1 cellular context compared by ENCODE assay signal in the genomic region with DNA sequence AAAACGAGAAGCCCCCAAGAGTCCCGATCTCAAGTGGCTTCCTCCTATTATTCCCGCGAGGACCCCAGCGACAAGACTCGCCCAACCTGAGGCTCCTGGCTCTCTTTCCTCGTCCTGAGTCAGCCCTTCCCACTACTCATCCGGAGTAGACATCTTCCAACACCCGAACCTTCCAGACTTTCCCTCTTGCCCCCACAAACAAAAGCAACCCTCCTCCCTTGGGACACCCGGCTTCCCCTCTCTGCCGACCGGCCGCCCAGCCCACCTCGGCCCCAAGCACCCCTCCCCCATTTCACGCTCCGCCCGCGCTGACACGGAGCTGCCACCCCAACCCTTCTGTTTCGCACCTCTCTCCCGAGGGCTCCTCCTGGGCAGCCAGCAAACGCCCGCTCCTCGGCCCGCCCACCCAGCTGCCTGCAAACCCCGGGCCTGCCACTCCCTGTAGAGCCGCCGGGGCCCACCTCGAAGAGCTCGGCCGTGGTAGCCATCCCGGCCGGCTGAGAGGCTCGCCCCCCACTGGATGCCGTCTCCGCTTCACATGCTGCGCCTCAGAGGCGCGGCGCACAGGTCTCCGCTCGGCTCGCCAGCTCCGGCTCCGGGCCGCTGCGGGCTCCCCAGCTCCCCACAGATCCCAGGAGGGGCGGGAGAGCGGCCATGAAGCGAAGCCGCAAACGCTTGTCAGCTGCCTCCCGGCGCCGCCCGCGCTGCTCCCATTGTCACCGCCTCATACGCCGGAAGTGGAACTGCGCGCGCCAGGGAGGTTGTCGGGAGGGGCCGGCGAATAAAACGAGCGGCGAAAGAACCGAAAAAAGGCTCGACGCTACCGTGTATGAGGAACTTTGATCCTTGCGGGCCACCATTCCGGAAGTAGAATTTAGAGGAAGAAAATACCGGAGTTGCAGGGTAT.
TF ChIP-seq lines count a peak whose summit lies in the region.

A gene with protein sequence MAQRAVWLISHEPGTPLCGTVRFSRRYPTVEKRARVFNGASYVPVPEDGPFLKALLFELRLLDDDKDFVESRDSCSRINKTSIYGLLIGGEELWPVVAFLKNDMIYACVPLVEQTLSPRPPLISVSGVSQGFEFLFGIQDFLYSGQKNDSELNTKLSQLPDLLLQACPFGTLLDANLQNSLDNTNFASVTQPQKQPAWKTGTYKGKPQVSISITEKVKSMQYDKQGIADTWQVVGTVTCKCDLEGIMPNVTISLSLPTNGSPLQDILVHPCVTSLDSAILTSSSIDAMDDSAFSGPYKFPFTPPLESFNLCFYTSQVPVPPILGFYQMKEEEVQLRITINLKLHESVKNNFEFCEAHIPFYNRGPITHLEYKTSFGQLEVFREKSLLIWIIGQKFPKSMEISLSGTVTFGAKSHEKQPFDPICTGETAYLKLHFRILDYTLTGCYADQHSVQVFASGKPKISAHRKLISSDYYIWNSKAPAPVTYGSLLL (plus strand): TSS at position 811 of the 907 bp plus-strand sequence. CDS start 344 bp downstream, outside the sequence.
A gene with protein sequence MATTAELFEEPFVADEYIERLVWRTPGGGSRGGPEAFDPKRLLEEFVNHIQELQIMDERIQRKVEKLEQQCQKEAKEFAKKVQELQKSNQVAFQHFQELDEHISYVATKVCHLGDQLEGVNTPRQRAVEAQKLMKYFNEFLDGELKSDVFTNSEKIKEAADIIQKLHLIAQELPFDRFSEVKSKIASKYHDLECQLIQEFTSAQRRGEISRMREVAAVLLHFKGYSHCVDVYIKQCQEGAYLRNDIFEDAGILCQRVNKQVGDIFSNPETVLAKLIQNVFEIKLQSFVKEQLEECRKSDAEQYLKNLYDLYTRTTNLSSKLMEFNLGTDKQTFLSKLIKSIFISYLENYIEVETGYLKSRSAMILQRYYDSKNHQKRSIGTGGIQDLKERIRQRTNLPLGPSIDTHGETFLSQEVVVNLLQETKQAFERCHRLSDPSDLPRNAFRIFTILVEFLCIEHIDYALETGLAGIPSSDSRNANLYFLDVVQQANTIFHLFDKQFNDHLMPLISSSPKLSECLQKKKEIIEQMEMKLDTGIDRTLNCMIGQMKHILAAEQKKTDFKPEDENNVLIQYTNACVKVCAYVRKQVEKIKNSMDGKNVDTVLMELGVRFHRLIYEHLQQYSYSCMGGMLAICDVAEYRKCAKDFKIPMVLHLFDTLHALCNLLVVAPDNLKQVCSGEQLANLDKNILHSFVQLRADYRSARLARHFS (minus strand): TSS at position 745 of the 907 bp plus-strand sequence. CDS start 257 bp downstream, at position 488.

TF ChIP-seq in HepG2, 621 proteins besides CTCF, POLR2A, EP300 and RAD21 (continued from another document and continues in another):
- TF ChIP-seq, protein P1, sequence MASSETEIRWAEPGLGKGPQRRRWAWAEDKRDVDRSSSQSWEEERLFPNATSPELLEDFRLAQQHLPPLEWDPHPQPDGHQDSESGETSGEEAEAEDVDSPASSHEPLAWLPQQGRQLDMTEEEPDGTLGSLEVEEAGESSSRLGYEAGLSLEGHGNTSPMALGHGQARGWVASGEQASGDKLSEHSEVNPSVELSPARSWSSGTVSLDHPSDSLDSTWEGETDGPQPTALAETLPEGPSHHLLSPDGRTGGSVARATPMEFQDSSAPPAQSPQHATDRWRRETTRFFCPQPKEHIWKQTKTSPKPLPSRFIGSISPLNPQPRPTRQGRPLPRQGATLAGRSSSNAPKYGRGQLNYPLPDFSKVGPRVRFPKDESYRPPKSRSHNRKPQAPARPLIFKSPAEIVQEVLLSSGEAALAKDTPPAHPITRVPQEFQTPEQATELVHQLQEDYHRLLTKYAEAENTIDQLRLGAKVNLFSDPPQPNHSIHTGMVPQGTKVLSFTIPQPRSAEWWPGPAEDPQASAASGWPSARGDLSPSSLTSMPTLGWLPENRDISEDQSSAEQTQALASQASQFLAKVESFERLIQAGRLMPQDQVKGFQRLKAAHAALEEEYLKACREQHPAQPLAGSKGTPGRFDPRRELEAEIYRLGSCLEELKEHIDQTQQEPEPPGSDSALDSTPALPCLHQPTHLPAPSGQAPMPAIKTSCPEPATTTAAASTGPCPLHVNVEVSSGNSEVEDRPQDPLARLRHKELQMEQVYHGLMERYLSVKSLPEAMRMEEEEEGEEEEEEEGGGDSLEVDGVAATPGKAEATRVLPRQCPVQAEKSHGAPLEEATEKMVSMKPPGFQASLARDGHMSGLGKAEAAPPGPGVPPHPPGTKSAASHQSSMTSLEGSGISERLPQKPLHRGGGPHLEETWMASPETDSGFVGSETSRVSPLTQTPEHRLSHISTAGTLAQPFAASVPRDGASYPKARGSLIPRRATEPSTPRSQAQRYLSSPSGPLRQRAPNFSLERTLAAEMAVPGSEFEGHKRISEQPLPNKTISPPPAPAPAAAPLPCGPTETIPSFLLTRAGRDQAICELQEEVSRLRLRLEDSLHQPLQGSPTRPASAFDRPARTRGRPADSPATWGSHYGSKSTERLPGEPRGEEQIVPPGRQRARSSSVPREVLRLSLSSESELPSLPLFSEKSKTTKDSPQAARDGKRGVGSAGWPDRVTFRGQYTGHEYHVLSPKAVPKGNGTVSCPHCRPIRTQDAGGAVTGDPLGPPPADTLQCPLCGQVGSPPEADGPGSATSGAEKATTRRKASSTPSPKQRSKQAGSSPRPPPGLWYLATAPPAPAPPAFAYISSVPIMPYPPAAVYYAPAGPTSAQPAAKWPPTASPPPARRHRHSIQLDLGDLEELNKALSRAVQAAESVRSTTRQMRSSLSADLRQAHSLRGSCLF (CRISPR knock-in tag; IDR thresholded peaks at IDR 0.05; ENCODE audit: borderline replicate concordance) = no peak
- TF ChIP-seq FOSL1 (CRISPR knock-in tag; IDR thresholded peaks at IDR 0.05; ENCODE audit: borderline replicate concordance) (no peak), ZBTB21 (CRISPR knock-in tag; IDR thresholded peaks at IDR 0.05) (no peak; the same call in 1 of the 2 replicates), ZNF383 (CRISPR knock-in tag; IDR thresholded peaks at IDR 0.05; ENCODE audit: borderline replicate concordance) (no peak), MIER2 (CRISPR knock-in tag; IDR thresholded peaks at IDR 0.05) (no peak), TARDBP (CRISPR knock-in tag; IDR thresholded peaks at IDR 0.05) (peak; percentile 40; the same call in 1 of the 2 replicates), RBM39 (IDR thresholded peaks at IDR 0.05; ENCODE audit: low read depth, low read length, poor library complexity, severe bottlenecking) (peak; percentile 82), FOXA3 (CRISPR knock-in tag; IDR thresholded peaks at IDR 0.05) (no peak), ZNF883 (CRISPR knock-in tag; IDR thresholded peaks at IDR 0.05; ENCODE audit: not compliant biosample characterization) (peak; percentile 87), ZFP37 (CRISPR knock-in tag; IDR thresholded peaks at IDR 0.05; ENCODE audit: borderline replicate concordance) (peak; percentile 37; the same call in 1 of the 2 replicates), MAFF (IDR thresholded peaks at IDR 0.05; ENCODE audit: low read depth, low read length) (no peak), CHD4 (IDR thresholded peaks at IDR 0.05; ENCODE audit: borderline replicate concordance, low read length) (no peak), ZMYM2 (CRISPR knock-in tag; IDR thresholded peaks at IDR 0.05) (no peak), ZNF253 (CRISPR knock-in tag; IDR thresholded peaks at IDR 0.05; ENCODE audit: borderline replicate concordance) (no peak), ZNF547 (CRISPR knock-in tag; IDR thresholded peaks at IDR 0.05) (peak; percentile 81; the same call in 1 of the 2 replicates), CENPX (CRISPR knock-in tag; IDR thresholded peaks at IDR 0.05) (no peak), U2AF2 (IDR thresholded peaks at IDR 0.05; ENCODE audit: low read depth, low read length) (no peak)
- TF ChIP-seq, protein P2, sequence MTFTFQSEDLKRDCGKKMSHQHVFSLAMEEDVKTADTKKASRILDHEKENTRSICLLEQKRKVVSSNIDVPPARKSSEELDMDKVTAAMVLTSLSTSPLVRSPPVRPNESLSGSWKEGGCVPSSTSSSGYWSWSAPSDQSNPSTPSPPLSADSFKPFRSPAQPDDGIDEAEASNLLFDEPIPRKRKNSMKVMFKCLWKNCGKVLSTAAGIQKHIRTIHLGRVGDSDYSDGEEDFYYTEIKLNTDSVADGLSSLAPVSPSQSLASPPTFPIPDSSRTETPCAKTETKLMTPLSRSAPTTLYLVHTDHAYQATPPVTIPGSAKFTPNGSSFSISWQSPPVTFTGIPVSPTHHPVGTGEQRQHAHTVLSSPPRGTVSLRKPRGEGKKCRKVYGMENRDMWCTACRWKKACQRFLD (CRISPR knock-in tag; IDR thresholded peaks at IDR 0.05; ENCODE audit: borderline replicate concordance) = no peak; the same call in 1 of the 2 replicates
- TF ChIP-seq, protein P3, sequence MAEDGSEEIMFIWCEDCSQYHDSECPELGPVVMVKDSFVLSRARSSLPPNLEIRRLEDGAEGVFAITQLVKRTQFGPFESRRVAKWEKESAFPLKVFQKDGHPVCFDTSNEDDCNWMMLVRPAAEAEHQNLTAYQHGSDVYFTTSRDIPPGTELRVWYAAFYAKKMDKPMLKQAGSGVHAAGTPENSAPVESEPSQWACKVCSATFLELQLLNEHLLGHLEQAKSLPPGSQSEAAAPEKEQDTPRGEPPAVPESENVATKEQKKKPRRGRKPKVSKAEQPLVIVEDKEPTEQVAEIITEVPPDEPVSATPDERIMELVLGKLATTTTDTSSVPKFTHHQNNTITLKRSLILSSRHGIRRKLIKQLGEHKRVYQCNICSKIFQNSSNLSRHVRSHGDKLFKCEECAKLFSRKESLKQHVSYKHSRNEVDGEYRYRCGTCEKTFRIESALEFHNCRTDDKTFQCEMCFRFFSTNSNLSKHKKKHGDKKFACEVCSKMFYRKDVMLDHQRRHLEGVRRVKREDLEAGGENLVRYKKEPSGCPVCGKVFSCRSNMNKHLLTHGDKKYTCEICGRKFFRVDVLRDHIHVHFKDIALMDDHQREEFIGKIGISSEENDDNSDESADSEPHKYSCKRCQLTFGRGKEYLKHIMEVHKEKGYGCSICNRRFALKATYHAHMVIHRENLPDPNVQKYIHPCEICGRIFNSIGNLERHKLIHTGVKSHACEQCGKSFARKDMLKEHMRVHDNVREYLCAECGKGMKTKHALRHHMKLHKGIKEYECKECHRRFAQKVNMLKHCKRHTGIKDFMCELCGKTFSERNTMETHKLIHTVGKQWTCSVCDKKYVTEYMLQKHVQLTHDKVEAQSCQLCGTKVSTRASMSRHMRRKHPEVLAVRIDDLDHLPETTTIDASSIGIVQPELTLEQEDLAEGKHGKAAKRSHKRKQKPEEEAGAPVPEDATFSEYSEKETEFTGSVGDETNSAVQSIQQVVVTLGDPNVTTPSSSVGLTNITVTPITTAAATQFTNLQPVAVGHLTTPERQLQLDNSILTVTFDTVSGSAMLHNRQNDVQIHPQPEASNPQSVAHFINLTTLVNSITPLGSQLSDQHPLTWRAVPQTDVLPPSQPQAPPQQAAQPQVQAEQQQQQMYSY (CRISPR knock-in tag; IDR thresholded peaks at IDR 0.05) = peak; percentile 89
- TF ChIP-seq, protein P4, sequence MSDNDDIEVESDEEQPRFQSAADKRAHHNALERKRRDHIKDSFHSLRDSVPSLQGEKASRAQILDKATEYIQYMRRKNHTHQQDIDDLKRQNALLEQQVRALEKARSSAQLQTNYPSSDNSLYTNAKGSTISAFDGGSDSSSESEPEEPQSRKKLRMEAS (IDR thresholded peaks at IDR 0.05) = peak; percentile 80
- TF ChIP-seq, protein P5, sequence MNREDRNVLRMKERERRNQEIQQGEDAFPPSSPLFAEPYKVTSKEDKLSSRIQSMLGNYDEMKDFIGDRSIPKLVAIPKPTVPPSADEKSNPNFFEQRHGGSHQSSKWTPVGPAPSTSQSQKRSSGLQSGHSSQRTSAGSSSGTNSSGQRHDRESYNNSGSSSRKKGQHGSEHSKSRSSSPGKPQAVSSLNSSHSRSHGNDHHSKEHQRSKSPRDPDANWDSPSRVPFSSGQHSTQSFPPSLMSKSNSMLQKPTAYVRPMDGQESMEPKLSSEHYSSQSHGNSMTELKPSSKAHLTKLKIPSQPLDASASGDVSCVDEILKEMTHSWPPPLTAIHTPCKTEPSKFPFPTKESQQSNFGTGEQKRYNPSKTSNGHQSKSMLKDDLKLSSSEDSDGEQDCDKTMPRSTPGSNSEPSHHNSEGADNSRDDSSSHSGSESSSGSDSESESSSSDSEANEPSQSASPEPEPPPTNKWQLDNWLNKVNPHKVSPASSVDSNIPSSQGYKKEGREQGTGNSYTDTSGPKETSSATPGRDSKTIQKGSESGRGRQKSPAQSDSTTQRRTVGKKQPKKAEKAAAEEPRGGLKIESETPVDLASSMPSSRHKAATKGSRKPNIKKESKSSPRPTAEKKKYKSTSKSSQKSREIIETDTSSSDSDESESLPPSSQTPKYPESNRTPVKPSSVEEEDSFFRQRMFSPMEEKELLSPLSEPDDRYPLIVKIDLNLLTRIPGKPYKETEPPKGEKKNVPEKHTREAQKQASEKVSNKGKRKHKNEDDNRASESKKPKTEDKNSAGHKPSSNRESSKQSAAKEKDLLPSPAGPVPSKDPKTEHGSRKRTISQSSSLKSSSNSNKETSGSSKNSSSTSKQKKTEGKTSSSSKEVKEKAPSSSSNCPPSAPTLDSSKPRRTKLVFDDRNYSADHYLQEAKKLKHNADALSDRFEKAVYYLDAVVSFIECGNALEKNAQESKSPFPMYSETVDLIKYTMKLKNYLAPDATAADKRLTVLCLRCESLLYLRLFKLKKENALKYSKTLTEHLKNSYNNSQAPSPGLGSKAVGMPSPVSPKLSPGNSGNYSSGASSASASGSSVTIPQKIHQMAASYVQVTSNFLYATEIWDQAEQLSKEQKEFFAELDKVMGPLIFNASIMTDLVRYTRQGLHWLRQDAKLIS (CRISPR knock-in tag; IDR thresholded peaks at IDR 0.05) = no peak
- TF ChIP-seq, protein P6, sequence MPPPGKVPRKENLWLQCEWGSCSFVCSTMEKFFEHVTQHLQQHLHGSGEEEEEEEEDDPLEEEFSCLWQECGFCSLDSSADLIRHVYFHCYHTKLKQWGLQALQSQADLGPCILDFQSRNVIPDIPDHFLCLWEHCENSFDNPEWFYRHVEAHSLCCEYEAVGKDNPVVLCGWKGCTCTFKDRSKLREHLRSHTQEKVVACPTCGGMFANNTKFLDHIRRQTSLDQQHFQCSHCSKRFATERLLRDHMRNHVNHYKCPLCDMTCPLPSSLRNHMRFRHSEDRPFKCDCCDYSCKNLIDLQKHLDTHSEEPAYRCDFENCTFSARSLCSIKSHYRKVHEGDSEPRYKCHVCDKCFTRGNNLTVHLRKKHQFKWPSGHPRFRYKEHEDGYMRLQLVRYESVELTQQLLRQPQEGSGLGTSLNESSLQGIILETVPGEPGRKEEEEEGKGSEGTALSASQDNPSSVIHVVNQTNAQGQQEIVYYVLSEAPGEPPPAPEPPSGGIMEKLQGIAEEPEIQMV (CRISPR knock-in tag; IDR thresholded peaks at IDR 0.05; ENCODE audit: low read depth) = no peak; the same call in 1 of the 2 replicates
- TF ChIP-seq, protein P7, sequence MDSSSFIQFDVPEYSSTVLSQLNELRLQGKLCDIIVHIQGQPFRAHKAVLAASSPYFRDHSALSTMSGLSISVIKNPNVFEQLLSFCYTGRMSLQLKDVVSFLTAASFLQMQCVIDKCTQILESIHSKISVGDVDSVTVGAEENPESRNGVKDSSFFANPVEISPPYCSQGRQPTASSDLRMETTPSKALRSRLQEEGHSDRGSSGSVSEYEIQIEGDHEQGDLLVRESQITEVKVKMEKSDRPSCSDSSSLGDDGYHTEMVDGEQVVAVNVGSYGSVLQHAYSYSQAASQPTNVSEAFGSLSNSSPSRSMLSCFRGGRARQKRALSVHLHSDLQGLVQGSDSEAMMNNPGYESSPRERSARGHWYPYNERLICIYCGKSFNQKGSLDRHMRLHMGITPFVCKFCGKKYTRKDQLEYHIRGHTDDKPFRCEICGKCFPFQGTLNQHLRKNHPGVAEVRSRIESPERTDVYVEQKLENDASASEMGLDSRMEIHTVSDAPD (CRISPR knock-in tag; IDR thresholded peaks at IDR 0.05) = no peak
- TF ChIP-seq, protein P8, sequence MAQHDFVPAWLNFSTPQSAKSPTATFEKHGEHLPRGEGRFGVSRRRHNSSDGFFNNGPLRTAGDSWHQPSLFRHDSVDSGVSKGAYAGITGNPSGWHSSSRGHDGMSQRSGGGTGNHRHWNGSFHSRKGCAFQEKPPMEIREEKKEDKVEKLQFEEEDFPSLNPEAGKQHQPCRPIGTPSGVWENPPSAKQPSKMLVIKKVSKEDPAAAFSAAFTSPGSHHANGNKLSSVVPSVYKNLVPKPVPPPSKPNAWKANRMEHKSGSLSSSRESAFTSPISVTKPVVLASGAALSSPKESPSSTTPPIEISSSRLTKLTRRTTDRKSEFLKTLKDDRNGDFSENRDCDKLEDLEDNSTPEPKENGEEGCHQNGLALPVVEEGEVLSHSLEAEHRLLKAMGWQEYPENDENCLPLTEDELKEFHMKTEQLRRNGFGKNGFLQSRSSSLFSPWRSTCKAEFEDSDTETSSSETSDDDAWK (CRISPR knock-in tag; IDR thresholded peaks at IDR 0.05) = no peak
